In genomic region chr3:101898752-101899169, GRCh38 we compare ENCODE assay signal across 10 cellular contexts. TPM values are rescaled to one million over a fixed set of nuclear protein-coding genes. Genes with fewer than 3 reads are reported as not detected.
DNase-seq lines count a peak whose midpoint lies in the region; ATAC-seq and TF ChIP-seq lines count a peak whose summit lies in the region.
"Had no signal": no experiment of that assay in that cellular context is flagged by ENCODE, and none has a peak within 500 bp of the region (broad histone marks: within the 10 kb centered on the region; RNA-seq: fewer than 3 reads in every experiment).

No MANE protein-coding gene starts in this region.

- H3K9me3 ChIP-seq in left ventricle myocardium inferior (replicated peaks) (peaks cover 17% of the 10 kb centered on the region), OCI-LY1 (ENCODE audit: low read length) (peaks cover 8% of the 10 kb centered on the region; the same call in 1 of the 2 replicates), prostate gland (no peaks in the 10 kb centered on the region)

- H3K4me1 ChIP-seq in left ventricle myocardium inferior: no peaks in the 10 kb centered on the region
- H3K4me1 ChIP-seq in OCI-LY1 (ENCODE audit: insufficient read depth, low read length, severe bottlenecking): peaks cover 23% of the 10 kb centered on the region
- H3K4me1 ChIP-seq in prostate gland (replicated peaks): no peaks in the 10 kb centered on the region

- no peaks in the 10 kb centered on the region for H3K79me2 ChIP-seq in OCI-LY1 (ENCODE audit: insufficient read depth, low read length)

- peak overlapping the region; percentile 84 for H3K27ac Mint-ChIP-seq in stimulated activated naive B cell treated with anti-CD40 and anti-IgM and Interleukin-4, amounts not matched to agents 10 μg/mL and 1 μg/mL and 100 μg/mL, for 72 hours
- no peak overlapping the region for H3K27ac Mint-ChIP-seq in activated CD4-positive, alpha-beta T cell treated with anti-CD3 and anti-CD28 coated beads for 36 hours

- H3K27me3 Mint-ChIP-seq in stimulated activated naive B cell treated with anti-CD40 and anti-IgM and Interleukin-4, amounts not matched to agents 10 μg/mL and 1 μg/mL and 100 μg/mL, for 72 hours: no peaks in the 10 kb centered on the region
- no peaks in the 10 kb centered on the region for H3K27me3 Mint-ChIP-seq in activated CD4-positive, alpha-beta T cell treated with anti-CD3 and anti-CD28 coated beads for 36 hours
- H3K27me3 Mint-ChIP-seq: naive thymus-derived CD8-positive, alpha-beta T cell had no signal

- H3K27me3 ChIP-seq in left ventricle myocardium inferior (ENCODE audit: low read depth): no peaks in the 10 kb centered on the region
- H3K27me3 ChIP-seq in OCI-LY1 (ENCODE audit: insufficient read depth, low read length): no peaks in the 10 kb centered on the region
- no peaks in the 10 kb centered on the region for H3K27me3 ChIP-seq in prostate gland (replicated peaks; ENCODE audit: insufficient read depth)

- no peaks in the 10 kb centered on the region for H3K9me3 Mint-ChIP-seq in stimulated activated naive B cell treated with anti-CD40 and anti-IgM and Interleukin-4, amounts not matched to agents 10 μg/mL and 1 μg/mL and 100 μg/mL, for 72 hours
- H3K9me3 Mint-ChIP-seq in activated CD4-positive, alpha-beta T cell treated with anti-CD3 and anti-CD28 coated beads for 36 hours (ENCODE audit: low read depth): peaks cover 4% of the 10 kb centered on the region

- WGBS in prostate gland: 54% methylated on average over 5 of the region's 5 CpGs

- intact Hi-C loops in Right ventricle myocardium superior (cut with DNase I) (no loop called here), left ventricle myocardium inferior (cut with micrococcal nuclease) (no loop called here), prostate gland (cut with DNase I) (no loop called here)
- intact Hi-C loops in activated CD4-positive, alpha-beta T cell treated with anti-CD3 and anti-CD28 coated beads for 36 hours (cut with DNase I, micrococcal nuclease): no loop called here

- no peak overlapping the region; the same call in 1 of the 2 replicates for H3K9ac ChIP-seq in OCI-LY1 (ENCODE audit: low read length)

- no peak overlapping the region for H2AFZ ChIP-seq in OCI-LY1 (ENCODE audit: low read length)

- H3K27ac ChIP-seq in left ventricle myocardium inferior (replicated peaks): no peak overlapping the region
- peak overlapping the region; percentile 78 for H3K27ac ChIP-seq in OCI-LY1 (ENCODE audit: low read depth, low read length, poor library complexity, severe bottlenecking)
- H3K27ac ChIP-seq in prostate gland: no peak overlapping the region
- H3K27ac ChIP-seq: A549 had no signal

- no peaks in the 10 kb centered on the region for H3K36me3 Mint-ChIP-seq in stimulated activated naive B cell treated with anti-CD40 and anti-IgM and Interleukin-4, amounts not matched to agents 10 μg/mL and 1 μg/mL and 100 μg/mL, for 72 hours
- H3K36me3 Mint-ChIP-seq in activated CD4-positive, alpha-beta T cell treated with anti-CD3 and anti-CD28 coated beads for 36 hours (ENCODE audit: low read depth): no peaks in the 10 kb centered on the region

- H3F3A ChIP-seq in OCI-LY1 (ENCODE audit: insufficient read depth, low read length): no peaks in the 10 kb centered on the region

- TF ChIP-seq CTCF in left ventricle myocardium inferior (IDR thresholded peaks at IDR 0.05; ENCODE audit: borderline replicate concordance): no peak
- TF ChIP-seq CTCF in OCI-LY1 (IDR thresholded peaks at IDR 0.05; ENCODE audit: low read length): no peak
- no peak for TF ChIP-seq CTCF in prostate gland (IDR thresholded peaks at IDR 0.05)

- ATAC-seq in Right ventricle myocardium superior (ENCODE audit: poor library complexity): peak; percentile 78
- peak; percentile 85 for ATAC-seq in HG02973 (IDR thresholded peaks at IDR 0.05; ENCODE audit: unreplicated experiment)
- peak; percentile 94 to 97 for ATAC-seq in stimulated activated naive B cell treated with anti-CD40 and anti-IgM and Interleukin-4, amounts not matched to agents 10 μg/mL and 1 μg/mL and 100 μg/mL, for 72 hours (replicated peaks)
- ATAC-seq in activated CD4-positive, alpha-beta T cell treated with anti-CD3 and anti-CD28 coated beads for 36 hours: no peak
- ATAC-seq: A549 had no signal

- H3K4me3 ChIP-seq in left ventricle myocardium inferior (no peak overlapping the region), OCI-LY1 (ENCODE audit: low read depth, low read length, poor library complexity, severe bottlenecking) (no peak overlapping the region), prostate gland (no peak overlapping the region)
- H3K4me3 ChIP-seq: A549 had no signal

- DNase-seq in Right ventricle myocardium superior: no peak
- DNase-seq in left ventricle myocardium inferior: no peak
- peak; percentile 63 for DNase-seq in stimulated activated naive B cell treated with anti-CD40 and anti-IgM and Interleukin-4, amounts not matched to agents 10 μg/mL and 1 μg/mL and 100 μg/mL, for 72 hours
- DNase-seq in activated CD4-positive, alpha-beta T cell treated with anti-CD3 and anti-CD28 coated beads for 36 hours: no peak
- DNase-seq in prostate gland (ENCODE audit: low spot score): no peak
- no peak for DNase-seq in NCI-H1417 treated with DMSO at 0.1 percent for 48 hours (lab: John Stamatoyannopoulos, UW)
- DNase-seq: naive thymus-derived CD8-positive, alpha-beta T cell had no signal

- H3K4me3 Mint-ChIP-seq in stimulated activated naive B cell treated with anti-CD40 and anti-IgM and Interleukin-4, amounts not matched to agents 10 μg/mL and 1 μg/mL and 100 μg/mL, for 72 hours: peak overlapping the region; percentile 26 to 41
- no peak overlapping the region for H3K4me3 Mint-ChIP-seq in activated CD4-positive, alpha-beta T cell treated with anti-CD3 and anti-CD28 coated beads for 36 hours

- peaks cover 26 to 44% of the 10 kb centered on the region in 2 donors for H3K4me1 Mint-ChIP-seq in stimulated activated naive B cell treated with anti-CD40 and anti-IgM and Interleukin-4, amounts not matched to agents 10 μg/mL and 1 μg/mL and 100 μg/mL, for 72 hours
- peaks cover 13% of the 10 kb centered on the region for H3K4me1 Mint-ChIP-seq in activated CD4-positive, alpha-beta T cell treated with anti-CD3 and anti-CD28 coated beads for 36 hours

- no peaks in the 10 kb centered on the region for H3K36me3 ChIP-seq in left ventricle myocardium inferior
- no peaks in the 10 kb centered on the region for H3K36me3 ChIP-seq in OCI-LY1 (ENCODE audit: insufficient read depth, low read length)
- no peaks in the 10 kb centered on the region for H3K36me3 ChIP-seq in prostate gland

- POLR2A ChIA-PET in activated CD4-positive, alpha-beta T cell treated with anti-CD3 and anti-CD28 coated beads for 36 hours (lab: Charles Lee): no interaction called here

- TF ChIP-seq POLR2A in prostate gland (IDR thresholded peaks at IDR 0.05): no peak

- CTCF ChIA-PET in activated CD4-positive, alpha-beta T cell treated with anti-CD3 and anti-CD28 coated beads for 36 hours (lab: Charles Lee): interaction anchor here (1.7 kb wide), 1 partner anchor 327 kb away, joined by 5 read pairs; no protein-coding TSS in a partner anchor

- peak overlapping the region; percentile 2; the same call in 1 of the 2 replicates for H3K4me2 ChIP-seq in OCI-LY1 (ENCODE audit: low read length)
- H3K4me2 ChIP-seq: A549 had no signal

- no peaks in the 10 kb centered on the region for H4K20me1 ChIP-seq in OCI-LY1 (ENCODE audit: insufficient read depth, low read length)

- no peaks in the 10 kb centered on the region for H3K9me2 ChIP-seq in OCI-LY1 (ENCODE audit: low read depth, low read length)

RNA-seq across cellular contexts. Expression of gene NFKBIZ, which starts 49.4 kb away (rescaled TPM):
- total RNA-seq in Right ventricle myocardium superior (12.9 TPM), left ventricle myocardium inferior (15.0 TPM), prostate gland (10 to 100 TPM; 25.7 to 38.3 TPM)
- 10 to 100 TPM; 47.8 to 56.7 TPM for total RNA-seq in activated CD4-positive, alpha-beta T cell treated with anti-CD3 and anti-CD28 coated beads for 36 hours
